ENCODE assay signal across 9 cellular contexts in genomic region chr3:8579101-8579500, GRCh38.
A peak's percentile ranks its signal among the peaks of the same experiment; 100 is the strongest.
DNase-seq lines count a peak whose midpoint lies in the region; ATAC-seq lines count a peak whose summit lies in the region.
"Had no signal": no experiment of that assay in that cellular context is flagged by ENCODE, and none has a peak within 500 bp of the region (broad histone marks: within the 10 kb centered on the region; RNA-seq: fewer than 3 reads in every experiment).

No MANE protein-coding gene starts in this region.

- ATAC-seq in GM18519 (IDR thresholded peaks at IDR 0.05; ENCODE audit: low FRiP score, unreplicated experiment) (peak; percentile 98), GM21717 (IDR thresholded peaks at IDR 0.05; ENCODE audit: unreplicated experiment) (peak; percentile 99), HG03457 (IDR thresholded peaks at IDR 0.05; ENCODE audit: unreplicated experiment) (peak; percentile 99)

- DNase-seq in glomerular visceral epithelial cell (ENCODE audit: extremely low spot score): peak; percentile 9
- no peak for DNase-seq in NCI-H2029 treated with DMSO at 0.1 percent for 48 hours (lab: John Stamatoyannopoulos, UW)
- no peak for DNase-seq in DMS153 treated with DMSO at 0.1 percent for 48 hours (lab: John Stamatoyannopoulos, UW; ENCODE audit: unreplicated experiment)
- no peak for DNase-seq in germinal center (ENCODE audit: low spot score)
- no peak for DNase-seq in HuH-7 (ENCODE audit: low spot score)
- DNase-seq: activated naive CD4-positive, alpha-beta T cell treated with anti-CD3 and anti-CD28 coated beads for 36 hours had no signal
